1 cellular context compared by ENCODE assay signal in the genomic region with DNA sequence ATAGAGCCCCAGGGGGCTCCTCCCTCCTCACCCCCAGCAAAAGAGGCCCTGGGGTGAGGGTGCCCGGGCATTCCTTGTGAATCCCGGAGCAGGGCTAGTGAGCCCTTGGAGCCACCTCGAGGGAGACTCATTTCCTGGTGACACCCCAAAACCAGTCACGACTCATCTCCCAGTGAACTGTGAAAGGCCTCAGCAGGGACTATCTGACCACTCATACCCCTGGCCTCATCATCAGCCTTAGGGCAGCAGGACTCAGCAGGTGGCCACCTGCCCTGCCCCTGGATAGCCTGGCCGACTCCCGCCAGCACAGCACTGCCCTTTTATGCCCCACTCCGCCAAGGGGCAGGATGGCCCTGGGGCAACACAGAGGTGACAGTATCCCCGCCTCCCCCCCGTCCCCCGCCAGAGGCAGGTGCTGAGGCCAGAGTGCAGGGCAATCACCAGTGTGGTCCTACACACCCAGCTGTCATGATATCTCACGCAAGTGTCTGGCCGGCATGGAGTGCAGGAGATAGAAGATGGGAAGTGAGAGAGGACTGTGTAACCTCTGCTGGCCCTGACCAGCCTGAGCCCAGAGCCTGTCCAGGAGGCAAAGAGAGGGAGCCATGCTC.
TF ChIP-seq lines count a peak whose summit lies in the region.

No MANE protein-coding gene starts in this region.

TF ChIP-seq in H1, 55 proteins besides CTCF, POLR2A, EP300 and RAD21:
- no peak for TF ChIP-seq CEBPB (IDR thresholded peaks at IDR 0.05; ENCODE audit: low read depth, low read length)
- no peak for TF ChIP-seq SRF (IDR thresholded peaks at IDR 0.05; ENCODE audit: low read depth, low read length)
- no peak for TF ChIP-seq HDAC2 (IDR thresholded peaks at IDR 0.05; ENCODE audit: borderline replicate concordance in 1 of 2, low read depth in 2 of 2, low read length in 2 of 2)
- no peak for TF ChIP-seq HDAC6 (IDR thresholded peaks at IDR 0.05; ENCODE audit: low read depth, low read length)
- TF ChIP-seq SP4 (IDR thresholded peaks at IDR 0.05; ENCODE audit: low read length): no peak
- TF ChIP-seq RNF2 (IDR thresholded peaks at IDR 0.05; ENCODE audit: borderline replicate concordance, low read depth, low read length, missing control alignments, poor library complexity, severe bottlenecking): no peak
- no peak for TF ChIP-seq MAFK (IDR thresholded peaks at IDR 0.05; ENCODE audit: low read depth, low read length)
TF ChIP-seq in H1: peak in this region for 0.
